17 cellular contexts compared by ENCODE assay signal in the genomic region with DNA sequence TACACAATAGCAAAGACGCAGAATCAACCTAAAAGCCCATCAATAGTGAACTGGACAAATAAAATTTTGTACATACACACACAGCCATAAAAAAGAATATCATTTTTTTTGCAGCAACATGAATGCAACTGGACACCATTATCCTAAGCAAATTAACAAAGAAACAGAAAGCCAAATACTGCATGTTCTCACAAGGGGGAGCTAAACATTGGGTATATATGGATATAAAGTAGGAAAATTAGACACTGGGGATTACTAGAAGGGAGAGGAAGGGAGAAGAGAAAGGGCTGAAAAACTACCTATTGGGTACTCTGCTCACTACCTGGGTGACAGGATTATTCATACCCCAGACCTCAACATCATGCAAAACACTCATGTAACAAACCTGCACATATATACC. TPM values are rescaled to one million over a fixed set of nuclear protein-coding genes. Genes with fewer than 3 reads are reported as not detected.
DNase-seq lines count a peak whose midpoint lies in the region; ATAC-seq and TF ChIP-seq lines count a peak whose summit lies in the region.
"Had no signal": no experiment of that assay in that cellular context is flagged by ENCODE, and none has a peak within 500 bp of the region (broad histone marks: within the 10 kb centered on the region; RNA-seq: fewer than 3 reads in every experiment).

No MANE protein-coding gene starts in this region.

- no peak overlapping the region for H3K4me3 ChIP-seq in GM23248
- H3K4me3 ChIP-seq in OCI-LY3 (ENCODE audit: low read length) = no peak overlapping the region
- no peak overlapping the region for H3K4me3 ChIP-seq in endodermal cell (ENCODE audit: low read length)
- H3K4me3 ChIP-seq: skin epidermis had no signal

- H3K4me1 ChIP-seq in GM23248 (ENCODE audit: insufficient read depth) (no peaks in the 10 kb centered on the region), OCI-LY3 (ENCODE audit: low read length) (no peaks in the 10 kb centered on the region), endodermal cell (ENCODE audit: control insufficient read depth, insufficient read depth, low read length) (peaks cover 11% of the 10 kb centered on the region)

- H3K9ac ChIP-seq in GM23248 = no peak overlapping the region
- no peak overlapping the region for H3K9ac ChIP-seq in OCI-LY3 (ENCODE audit: low read length)
- H3K9ac ChIP-seq in endodermal cell (ENCODE audit: extremely low read depth, low read length, poor library complexity, severe bottlenecking) = no peak overlapping the region

- H3K36me3 ChIP-seq in GM23248 (ENCODE audit: low read depth) (no peaks in the 10 kb centered on the region), OCI-LY3 (replicated peaks; ENCODE audit: low read depth, low read length) (no peaks in the 10 kb centered on the region), endodermal cell (ENCODE audit: control insufficient read depth, insufficient read depth, low read length) (peaks cover 44% of the 10 kb centered on the region)

- H3K4me3 Mint-ChIP-seq in endodermal cell = no peak overlapping the region
- H3K4me3 Mint-ChIP-seq: activated naive CD4-positive, alpha-beta T cell treated with anti-CD3 and anti-CD28 coated beads for 36 hours; CD4-positive, CD25-positive, alpha-beta regulatory T cell; nephron progenitor cell had no signal

- H3K27ac ChIP-seq in GM23248 (no peak overlapping the region), OCI-LY3 (ENCODE audit: low read length) (no peak overlapping the region), endodermal cell (ENCODE audit: low read depth, low read length) (no peak overlapping the region)
- H3K27ac ChIP-seq: skin epidermis had no signal

- WGBS in GM23248 (ENCODE audit: low coverage in 1 of 2, low lambda C conversion rate in 2 of 2, missing lambda C conversion rate in 2 of 2), 2 experiments = 79 to 94% methylated on average over 1 of the region's 1 CpG
- 86% methylated on average over 1 of the region's 1 CpG; no CpG with 5 or more reads in 1 of the 2 experiments for WGBS in endodermal cell (ENCODE audit: insufficient coverage in 1 of 2, insufficient read length in 1 of 2), 2 experiments

- TF ChIP-seq POLR2A in erythroblast (IDR thresholded peaks at IDR 0.05; ENCODE audit: low read length) = no peak

- peaks cover 27% of the 10 kb centered on the region for H3K36me3 Mint-ChIP-seq in endodermal cell (ENCODE audit: low read depth)
- H3K36me3 Mint-ChIP-seq: CD4-positive, CD25-positive, alpha-beta regulatory T cell had no signal

- H3K4me2 ChIP-seq in GM23248 (ENCODE audit: unreplicated experiment) (no peak overlapping the region), OCI-LY3 (ENCODE audit: low read length) (no peak overlapping the region)

- peaks cover 26% of the 10 kb centered on the region for H3K4me1 Mint-ChIP-seq in endodermal cell
- H3K4me1 Mint-ChIP-seq: CD4-positive, CD25-positive, alpha-beta regulatory T cell had no signal

- H4K20me1 ChIP-seq in GM23248 (ENCODE audit: insufficient read depth) (no peaks in the 10 kb centered on the region), OCI-LY3 (ENCODE audit: insufficient read depth, low read length) (no peaks in the 10 kb centered on the region)

- no peak for ATAC-seq in GM19463 (IDR thresholded peaks at IDR 0.05; ENCODE audit: unreplicated experiment)
- ATAC-seq in HG03342 (IDR thresholded peaks at IDR 0.05; ENCODE audit: unreplicated experiment) = no peak

- no peaks in the 10 kb centered on the region for H3K79me2 ChIP-seq in GM23248 (ENCODE audit: insufficient read depth)
- H3K79me2 ChIP-seq in OCI-LY3 (ENCODE audit: low read length) = no peaks in the 10 kb centered on the region

- no peaks in the 10 kb centered on the region for H3K9me2 ChIP-seq in GM23248 (ENCODE audit: insufficient read depth)

- peaks cover 5% of the 10 kb centered on the region; the same call in 1 of the 2 replicates for H3K27me3 ChIP-seq in GM23248 (replicated peaks; ENCODE audit: insufficient read depth)
- H3K27me3 ChIP-seq in OCI-LY3 (ENCODE audit: low read depth, low read length) = peaks cover 21% of the 10 kb centered on the region
- no peaks in the 10 kb centered on the region for H3K27me3 ChIP-seq in endodermal cell (ENCODE audit: control insufficient read depth, insufficient read depth, low read length, poor library complexity, severe bottlenecking)

- DNase-seq in ACHN (peak; percentile 36), GM23248 (peak; percentile 31), endodermal cell (no peak), erythroblast (lab: John Stamatoyannopoulos, UW) (no peak)
- no peak for DNase-seq in stimulated activated CD4-positive, alpha-beta T cell treated with anti-CD3 and anti-CD28 coated beads, Interleukin-4, amount 100 ng/mL, for 24 hours
- DNase-seq: activated CD4-positive, alpha-beta T cell treated with anti-CD3 and anti-CD28 coated beads, Interleukin-2, amount 50 U/mL, for 48 hours; activated naive CD4-positive, alpha-beta T cell treated with anti-CD3 and anti-CD28 coated beads for 36 hours; CD4-positive, CD25-positive, alpha-beta regulatory T cell; GOT3; NCI-H526 treated with DMSO at 0.1 percent for 48 hours; nephron progenitor cell had no signal

- peaks cover 18% of the 10 kb centered on the region for H3K9me3 Mint-ChIP-seq in endodermal cell
- H3K9me3 Mint-ChIP-seq: activated naive CD4-positive, alpha-beta T cell treated with anti-CD3 and anti-CD28 coated beads for 36 hours had no signal

- no peaks in the 10 kb centered on the region for H3K27me3 Mint-ChIP-seq in endodermal cell (ENCODE audit: insufficient read depth)

- H2AFZ ChIP-seq in GM23248 = no peak overlapping the region
- H2AFZ ChIP-seq in OCI-LY3 (ENCODE audit: low read depth, low read length) = no peak overlapping the region

- no peak overlapping the region for H3K27ac Mint-ChIP-seq in endodermal cell
- H3K27ac Mint-ChIP-seq: activated naive CD4-positive, alpha-beta T cell treated with anti-CD3 and anti-CD28 coated beads for 36 hours; CD4-positive, CD25-positive, alpha-beta regulatory T cell; nephron progenitor cell had no signal

- no peaks in the 10 kb centered on the region for H3F3A ChIP-seq in GM23248 (ENCODE audit: insufficient read depth)

- H3K9me3 ChIP-seq in GM23248 (ENCODE audit: low read depth) = no peaks in the 10 kb centered on the region
- no peaks in the 10 kb centered on the region for H3K9me3 ChIP-seq in OCI-LY3 (ENCODE audit: insufficient read depth, low read length)
- peaks cover 22% of the 10 kb centered on the region for H3K9me3 ChIP-seq in endodermal cell (ENCODE audit: control insufficient read depth, low read length)

- TF ChIP-seq CTCF in OCI-LY3 (IDR thresholded peaks at IDR 0.05; ENCODE audit: low read depth, low read length) = 0 out of 2 replicates have a peak, but pooled peaks have one; percentile 15
- TF ChIP-seq CTCF in endodermal cell (conservative IDR thresholded peaks at IDR 0.05) = peak; percentile 67

- in situ Hi-C loops in ACHN (cut with HindIII; ENCODE audit: low pct_ligation_motif_present, low pct_unique_long_range_greater_than_20kb, low sequenced_read_pairs) (no loop called here), GM23248 (cut with MboI) (no loop called here)

RNA-seq across cellular contexts. Expression of gene ADAMTS18, which starts 28.2 kb away (rescaled TPM):
- total RNA-seq in GM23248 (2014; rRNA removed; shearing (Covaris generic)) = not detected in 2 replicates
- not detected in 2 replicates for polyA plus RNA-seq in GM23248 (2016; fragmentation: Nextera tagmentation; extraction: Ambion mirVana)
- 10 to 100 TPM in 1 of 2 donors, 1 to 10 TPM in 1; 7.9 to 12.4 TPM for total RNA-seq in endodermal cell
- polyA plus RNA-seq in endodermal cell (2013, experiment 1 of 2) = 3.4 TPM
- polyA plus RNA-seq in endodermal cell (2013, experiment 2 of 2) = 1.8 TPM
- total RNA-seq: activated naive CD4-positive, alpha-beta T cell treated with anti-CD3 and anti-CD28 coated beads for 36 hours; CD4-positive, CD25-positive, alpha-beta regulatory T cell; T-helper 1 cell treated with Interleukin-12 subunit alpha and Interleukin-12 subunit beta and Interleukin-4 antibody, amounts not matched to agents 30 ng/mL and 1 ng/mL, for 36 hours had no signal
- polyA plus RNA-seq: CD4-positive, CD25-positive, alpha-beta regulatory T cell; liver had no signal

Comparison
In these comparisons a context has a peak if more than half of its experiments do, and no peak if none do; other contexts are left out.
1. DNase-seq: peak in ACHN (single experiment) and GM23248 (single experiment); none in endodermal cell (single experiment), erythroblast (0 of 2) and stimulated activated CD4-positive, alpha-beta T cell treated with anti-CD3 and anti-CD28 coated beads, Interleukin-4, amount 100 ng/mL, for 24 hours (single experiment).